8 cellular contexts compared by ENCODE assay signal in the genomic region with DNA sequence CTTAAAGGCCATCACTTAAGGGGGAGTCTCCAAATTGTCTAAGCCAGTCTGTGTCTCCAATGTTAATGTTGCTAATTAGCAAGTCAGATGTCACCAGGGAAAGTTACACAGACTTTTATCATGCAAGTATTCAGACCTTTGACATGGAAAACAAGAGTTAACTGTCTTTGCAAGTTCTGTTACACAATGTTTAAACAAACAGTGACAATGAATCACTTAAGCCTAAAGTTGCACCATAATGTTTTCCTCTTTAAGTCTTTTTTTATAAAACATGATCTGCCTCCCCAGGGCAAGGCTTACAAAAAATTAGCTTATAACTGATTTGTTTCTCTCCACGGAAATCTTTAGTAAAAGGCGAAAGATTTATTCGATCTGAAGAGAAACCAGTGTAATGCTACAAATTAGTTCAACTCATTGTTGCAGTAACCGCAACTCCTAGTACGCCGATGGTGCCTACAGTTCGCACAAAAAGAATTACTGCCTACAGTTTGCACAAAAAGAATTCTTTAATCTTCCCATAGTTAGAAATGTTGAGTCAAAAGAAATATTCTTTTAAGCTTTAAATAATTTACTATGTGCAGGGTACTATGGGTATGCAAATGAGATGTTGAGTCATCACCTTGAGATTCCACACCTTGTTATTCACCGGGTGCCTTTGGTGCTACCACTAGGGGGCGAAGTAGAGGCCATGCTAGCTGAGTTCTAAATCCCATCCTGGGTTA.
A peak's percentile ranks its signal among the peaks of the same experiment; 100 is the strongest.
DNase-seq lines count a peak whose midpoint lies in the region; ATAC-seq lines count a peak whose summit lies in the region.

No MANE protein-coding gene starts in this region.

- DNase-seq in COLO668 (lab: John Stamatoyannopoulos, UW; ENCODE audit: unreplicated experiment) = peak; percentile 43
- DNase-seq in NOMO-1 (lab: John Stamatoyannopoulos, UW; ENCODE audit: unreplicated experiment in 2 of 2) = peak; percentile 84 to 92
- peak; percentile 23 for DNase-seq in activated CD8-positive, alpha-beta memory T cell treated with anti-CD3 and anti-CD28 coated beads, Interleukin-2, amount 50 U/mL, for 24 hours (ENCODE audit: extremely low read depth)
- DNase-seq in fibroblast of peridontal ligament (ENCODE audit: extremely low read depth) = peak; percentile 85
- DNase-seq in pons (ENCODE audit: low spot score) = peak; percentile 21
- DNase-seq in DMS79 (lab: John Stamatoyannopoulos, UW) = no peak

- peak; percentile 71 for ATAC-seq in GM19035 (IDR thresholded peaks at IDR 0.05; ENCODE audit: unreplicated experiment)
- peak; percentile 77 for ATAC-seq in HG03159 (IDR thresholded peaks at IDR 0.05; ENCODE audit: unreplicated experiment)
